In the genomic region with DNA sequence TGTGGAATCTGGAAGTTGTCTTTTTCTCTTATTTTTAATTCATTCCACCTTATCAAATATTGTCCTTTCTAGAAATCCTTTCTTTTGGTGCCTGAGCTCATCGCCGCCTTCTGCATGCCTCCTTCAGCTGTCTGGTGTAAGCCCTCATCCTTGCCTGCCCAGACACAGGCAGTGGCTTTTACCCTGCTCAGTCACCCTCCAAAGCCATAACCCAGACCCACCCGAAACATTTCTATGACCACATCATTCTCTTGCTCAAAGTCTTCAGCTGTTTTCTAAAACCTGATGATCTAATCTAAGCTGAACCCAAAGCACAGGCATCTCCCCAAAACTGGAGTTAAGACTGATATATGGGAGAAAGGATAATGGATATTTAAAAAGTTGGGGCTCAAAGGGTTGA, we compare ENCODE assay signal across 29 cellular contexts.
"Had no signal": no experiment of that assay in that cellular context is flagged by ENCODE, and none has a peak within 500 bp of the region (broad histone marks: within the 10 kb centered on the region; RNA-seq: fewer than 3 reads in every experiment).

No MANE protein-coding gene starts in this region.

- H3K4me3 Mint-ChIP-seq: activated CD4-positive, alpha-beta memory T cell treated with anti-CD3 and anti-CD28 coated beads for 36 hours; activated CD4-positive, alpha-beta T cell treated with anti-CD3 and anti-CD28 coated beads, Interleukin-2, amount 10 ng/mL, durations not matched to agents 24 days and 14 days; activated naive CD4-positive, alpha-beta T cell treated with anti-CD3 and anti-CD28 coated beads, Interleukin-2, amount 10 ng/mL, durations not matched to agents 7 days and 5 days; activated naive CD8-positive, alpha-beta T cell treated with anti-CD3 and anti-CD28 coated beads, Interleukin-2, amount 10 ng/mL, durations not matched to agents 7 days and 5 days; activated T-helper 1 cell treated with anti-CD3 and anti-CD28 coated beads, Interleukin-12 subunit alpha, Interleukin-12 subunit beta, Interleukin-2, Interleukin-4 antibody, amounts not matched to agents 30 ng/mL and 10 ng/mL and 1 ng/mL, durations not matched to agents 14 hours and 24 hours and 36 hours; nephron progenitor cell; T-helper 1 cell treated with Interleukin-12 subunit alpha and Interleukin-12 subunit beta and Interleukin-4 antibody, amounts not matched to agents 30 μg/mL and 1 μg/mL, for 36 hours had no signal

- H3K27me3 ChIP-seq: foreskin keratinocyte, neutrophil, ovary, transverse colon had no signal

- H3K9me3 ChIP-seq: neutrophil, ovary, SK-N-SH, transverse colon had no signal

- H3K4me1 ChIP-seq: foreskin keratinocyte, transverse colon had no signal

- H3K27me3 Mint-ChIP-seq: activated CD4-positive, alpha-beta T cell treated with anti-CD3 and anti-CD28 coated beads, Interleukin-2, amount 10 ng/mL, durations not matched to agents 24 days and 14 days; activated naive CD4-positive, alpha-beta T cell treated with anti-CD3 and anti-CD28 coated beads, Interleukin-2, amount 10 ng/mL, durations not matched to agents 7 days and 5 days; activated naive CD8-positive, alpha-beta T cell treated with anti-CD3 and anti-CD28 coated beads, Interleukin-2, amount 10 ng/mL, durations not matched to agents 7 days and 5 days; progenitor cell of endocrine pancreas had no signal

- H3K4me2 ChIP-seq: SK-N-SH had no signal

- H3K36me3 ChIP-seq: neutrophil, ovary, transverse colon had no signal

- FAIRE-seq: TTC549 had no signal

- DNase-seq: activated CD4-positive, alpha-beta memory T cell treated with anti-CD3 and anti-CD28 coated beads for 36 hours; activated CD4-positive, alpha-beta T cell treated with anti-CD3 and anti-CD28 coated beads, Interleukin-2, amount 10 ng/mL, durations not matched to agents 24 days and 14 days; activated CD4-positive, CD25-positive, alpha-beta regulatory T cell treated with anti-CD3 and anti-CD28 coated beads, Interleukin-2, amount 50 U/mL, for 72 hours; activated CD8-positive, alpha-beta memory T cell treated with anti-CD3 and anti-CD28 coated beads, Interleukin-2, amount 50 U/mL, for 4 hours; activated effector memory CD4-positive, alpha-beta T cell treated with anti-CD3 and anti-CD28 coated beads, Interleukin-2, amount 50 U/mL, for 16 hours; activated naive CD4-positive, alpha-beta T cell treated with anti-CD3 and anti-CD28 coated beads, Interleukin-2, amount 10 ng/mL, durations not matched to agents 7 days and 5 days; activated naive CD8-positive, alpha-beta T cell treated with anti-CD3 and anti-CD28 coated beads, Interleukin-2, amount 10 ng/mL, durations not matched to agents 7 days and 5 days; activated T-cell treated with anti-CD3 and anti-CD28 coated beads, Interleukin-2, amount 50 U/mL, for 1 hour; amniotic stem cell; central memory CD4-positive, alpha-beta T cell; foreskin keratinocyte; islet precursor cell; mammary epithelial cell; midbrain; nephron progenitor cell; ovary; retina; SK-N-SH; stimulated activated CD4-positive, alpha-beta T cell treated with anti-CD3 and anti-CD28 coated beads, Interleukin-2, amount 100 ng/mL, for 48 hours; stimulated activated naive CD4-positive, alpha-beta T cell treated with Interleukin-2 at 50 U/mL for 16 hours; SW 1271; T-helper 9 cell; transverse colon had no signal

- H3K4me3 ChIP-seq: ovary, transverse colon had no signal

- H3K27ac Mint-ChIP-seq: activated CD4-positive, alpha-beta memory T cell treated with anti-CD3 and anti-CD28 coated beads for 36 hours; activated CD4-positive, alpha-beta T cell treated with anti-CD3 and anti-CD28 coated beads, Interleukin-2, amount 10 ng/mL, durations not matched to agents 24 days and 14 days; activated naive CD4-positive, alpha-beta T cell treated with anti-CD3 and anti-CD28 coated beads, Interleukin-2, amount 10 ng/mL, durations not matched to agents 7 days and 5 days; activated naive CD8-positive, alpha-beta T cell treated with anti-CD3 and anti-CD28 coated beads, Interleukin-2, amount 10 ng/mL, durations not matched to agents 7 days and 5 days; activated T-helper 1 cell treated with anti-CD3 and anti-CD28 coated beads, Interleukin-12 subunit alpha, Interleukin-12 subunit beta, Interleukin-2, Interleukin-4 antibody, amounts not matched to agents 30 ng/mL and 10 ng/mL and 1 ng/mL, durations not matched to agents 14 hours and 24 hours and 36 hours; nephron progenitor cell; progenitor cell of endocrine pancreas; T-helper 1 cell treated with Interleukin-12 subunit alpha and Interleukin-12 subunit beta and Interleukin-4 antibody, amounts not matched to agents 30 μg/mL and 1 μg/mL, for 36 hours had no signal

- H3K4me1 Mint-ChIP-seq: activated CD4-positive, alpha-beta T cell treated with anti-CD3 and anti-CD28 coated beads, Interleukin-2, amount 10 ng/mL, durations not matched to agents 24 days and 14 days; activated naive CD4-positive, alpha-beta T cell treated with anti-CD3 and anti-CD28 coated beads, Interleukin-2, amount 10 ng/mL, durations not matched to agents 7 days and 5 days; activated naive CD8-positive, alpha-beta T cell treated with anti-CD3 and anti-CD28 coated beads, Interleukin-2, amount 10 ng/mL, durations not matched to agents 7 days and 5 days; nephron progenitor cell had no signal

- H3K9ac ChIP-seq: SK-N-SH had no signal

- H3K27ac ChIP-seq: foreskin keratinocyte, neutrophil, ovary, transverse colon, VCaP had no signal

- H3K36me3 Mint-ChIP-seq: activated CD4-positive, alpha-beta memory T cell treated with anti-CD3 and anti-CD28 coated beads for 36 hours; activated naive CD4-positive, alpha-beta T cell treated with anti-CD3 and anti-CD28 coated beads, Interleukin-2, amount 10 ng/mL, durations not matched to agents 7 days and 5 days; activated naive CD8-positive, alpha-beta T cell treated with anti-CD3 and anti-CD28 coated beads, Interleukin-2, amount 10 ng/mL, durations not matched to agents 7 days and 5 days had no signal

- H3K9me3 Mint-ChIP-seq: activated CD4-positive, alpha-beta memory T cell treated with anti-CD3 and anti-CD28 coated beads for 36 hours; activated naive CD4-positive, alpha-beta T cell treated with anti-CD3 and anti-CD28 coated beads, Interleukin-2, amount 10 ng/mL, durations not matched to agents 7 days and 5 days; nephron progenitor cell had no signal
